ENCODE assay signal across 18 cellular contexts in genomic region chr12:42125372-42125767, GRCh38. TPM values are rescaled to one million over a fixed set of nuclear protein-coding genes. Genes with fewer than 3 reads are reported as not detected.
DNase-seq lines count a peak whose midpoint lies in the region; ATAC-seq and TF ChIP-seq lines count a peak whose summit lies in the region.
"Had no signal": no experiment of that assay in that cellular context is flagged by ENCODE, and none has a peak within 500 bp of the region (broad histone marks: within the 10 kb centered on the region; RNA-seq: fewer than 3 reads in every experiment).

No MANE protein-coding gene starts in this region.

- H3K36me3 Mint-ChIP-seq in effector memory CD8-positive, alpha-beta T cell (ENCODE audit: insufficient read depth), result peaks cover 2% of the 10 kb centered on the region
- H3K36me3 Mint-ChIP-seq in stimulated activated naive B cell treated with anti-CD40 and anti-IgM and Interleukin-4, amounts not matched to agents 10 μg/mL and 1 μg/mL and 100 μg/mL, for 72 hours, result peaks cover 0 to 3% of the 10 kb centered on the region in 2 donors

- no peaks in the 10 kb centered on the region for H3K27me3 Mint-ChIP-seq in effector memory CD8-positive, alpha-beta T cell
- no peaks in the 10 kb centered on the region for H3K27me3 Mint-ChIP-seq in stimulated activated naive B cell treated with anti-CD40 and anti-IgM and Interleukin-4, amounts not matched to agents 10 μg/mL and 1 μg/mL and 100 μg/mL, for 72 hours
- H3K27me3 Mint-ChIP-seq: activated CD8-positive, alpha-beta memory T cell treated with anti-CD3 and anti-CD28 coated beads, Interleukin-2, amount 10 ng/mL, durations not matched to agents 7 days and 5 days; activated naive CD4-positive, alpha-beta T cell treated with anti-CD3 and anti-CD28 coated beads, Interleukin-2, amount 50 U/mL, for 24 hours had no signal

- no peaks in the 10 kb centered on the region for H3K9me3 ChIP-seq in cardiac muscle cell (ENCODE audit: low read depth)
- H3K9me3 ChIP-seq in right cardiac atrium (ENCODE audit: control insufficient read depth, low read length), result no peaks in the 10 kb centered on the region
- H3K9me3 ChIP-seq: SJSA1 had no signal

- no peaks in the 10 kb centered on the region for H3K9me3 Mint-ChIP-seq in effector memory CD8-positive, alpha-beta T cell
- no peaks in the 10 kb centered on the region for H3K9me3 Mint-ChIP-seq in stimulated activated naive B cell treated with anti-CD40 and anti-IgM and Interleukin-4, amounts not matched to agents 10 μg/mL and 1 μg/mL and 100 μg/mL, for 72 hours
- H3K9me3 Mint-ChIP-seq: activated naive CD4-positive, alpha-beta T cell treated with anti-CD3 and anti-CD28 coated beads, Interleukin-2, amount 50 U/mL, for 24 hours had no signal

- H3K4me1 Mint-ChIP-seq in effector memory CD8-positive, alpha-beta T cell (ENCODE audit: low read depth in 2 of 2), result peaks cover 1 to 8% of the 10 kb centered on the region in 2 donors
- H3K4me1 Mint-ChIP-seq in stimulated activated naive B cell treated with anti-CD40 and anti-IgM and Interleukin-4, amounts not matched to agents 10 μg/mL and 1 μg/mL and 100 μg/mL, for 72 hours, result peaks cover 6 to 21% of the 10 kb centered on the region in 2 donors

- no peaks in the 10 kb centered on the region for H3K27me3 ChIP-seq in cardiac muscle cell
- H3K27me3 ChIP-seq in right cardiac atrium (ENCODE audit: control insufficient read depth, insufficient read depth), result no peaks in the 10 kb centered on the region
- H3K27me3 ChIP-seq: SJSA1 had no signal

- no peak for TF ChIP-seq CTCF in cardiac muscle cell (IDR thresholded peaks at IDR 0.05; ENCODE audit: low read depth, low read length)

- 62% methylated on average over 1 of the region's 1 CpG for WGBS in right cardiac atrium

- no peaks in the 10 kb centered on the region for H3K36me3 ChIP-seq in cardiac muscle cell
- H3K36me3 ChIP-seq: SJSA1 had no signal

- no peak overlapping the region for H3K27ac Mint-ChIP-seq in effector memory CD8-positive, alpha-beta T cell
- no peak overlapping the region for H3K27ac Mint-ChIP-seq in stimulated activated naive B cell treated with anti-CD40 and anti-IgM and Interleukin-4, amounts not matched to agents 10 μg/mL and 1 μg/mL and 100 μg/mL, for 72 hours
- H3K27ac Mint-ChIP-seq: activated CD8-positive, alpha-beta memory T cell treated with anti-CD3 and anti-CD28 coated beads, Interleukin-2, amount 10 ng/mL, durations not matched to agents 7 days and 5 days; activated naive CD4-positive, alpha-beta T cell treated with anti-CD3 and anti-CD28 coated beads, Interleukin-2, amount 50 U/mL, for 24 hours had no signal

- DNase-seq in cardiac muscle cell (ENCODE audit: low read depth in 1 of 2, low spot score in 1 of 2), result peak in 1 of 2 donors; percentile 14
- DNase-seq in right cardiac atrium, result no peak
- peak; percentile 11 for DNase-seq in MV-4-11 (lab: John Stamatoyannopoulos, UW)
- DNase-seq in effector memory CD8-positive, alpha-beta T cell, result no peak
- DNase-seq in stimulated activated naive B cell treated with anti-CD40 and anti-IgM and Interleukin-4, amounts not matched to agents 10 μg/mL and 1 μg/mL and 100 μg/mL, for 72 hours, result no peak
- DNase-seq in T-helper 2 cell, result no peak
- DNase-seq in ureter (ENCODE audit: low spot score), result no peak
- DNase-seq: activated CD8-positive, alpha-beta memory T cell treated with anti-CD3 and anti-CD28 coated beads, Interleukin-2, amount 10 ng/mL, durations not matched to agents 7 days and 5 days; effector memory CD4-positive, alpha-beta T cell; foreskin fibroblast; mammary epithelial cell; NCI-H1048; nucleus accumbens; stimulated activated naive CD8-positive, alpha-beta T cell treated with anti-CD3 and anti-CD28 coated beads, Interleukin-15, Interleukin-2, amounts not matched to agents 100 U/mL and 50 U/mL, for 24 hours had no signal

- intact Hi-C loops in right cardiac atrium (cut with DNase I), result loop anchor here in 1 of 4 donors (5.0 kb wide), 1 partner anchor 207 kb away; no protein-coding TSS in a partner anchor

- H3K4me3 ChIP-seq in cardiac muscle cell (no peak overlapping the region), right cardiac atrium (ENCODE audit: low read length) (no peak overlapping the region)
- H3K4me3 ChIP-seq: SJSA1, skin epidermis had no signal

- ATAC-seq in right cardiac atrium (no peak), GM19395 (IDR thresholded peaks at IDR 0.05; ENCODE audit: unreplicated experiment) (no peak)
- peak; percentile 24 for ATAC-seq in effector memory CD8-positive, alpha-beta T cell (replicated peaks)
- ATAC-seq in stimulated activated naive B cell treated with anti-CD40 and anti-IgM and Interleukin-4, amounts not matched to agents 10 μg/mL and 1 μg/mL and 100 μg/mL, for 72 hours (replicated peaks), result peak; percentile 72 to 77
- ATAC-seq: activated CD8-positive, alpha-beta memory T cell treated with anti-CD3 and anti-CD28 coated beads, Interleukin-2, amount 10 ng/mL, durations not matched to agents 7 days and 5 days; stimulated activated naive CD8-positive, alpha-beta T cell treated with anti-CD3 and anti-CD28 coated beads, Interleukin-15, Interleukin-2, amounts not matched to agents 100 U/mL and 50 U/mL, for 24 hours had no signal

- H3K4me1 ChIP-seq in cardiac muscle cell (ENCODE audit: low read depth), result peaks cover 20% of the 10 kb centered on the region
- peaks cover 1% of the 10 kb centered on the region for H3K4me1 ChIP-seq in right cardiac atrium (ENCODE audit: control insufficient read depth, insufficient read depth, low read length)
- H3K4me1 ChIP-seq: SJSA1 had no signal

- H3K27ac ChIP-seq in cardiac muscle cell, result peak overlapping the region; percentile 26
- H3K27ac ChIP-seq in right cardiac atrium (ENCODE audit: low read length), result no peak overlapping the region
- H3K27ac ChIP-seq: SJSA1, skin epidermis had no signal

- no peak overlapping the region for H3K4me3 Mint-ChIP-seq in effector memory CD8-positive, alpha-beta T cell
- H3K4me3 Mint-ChIP-seq in stimulated activated naive B cell treated with anti-CD40 and anti-IgM and Interleukin-4, amounts not matched to agents 10 μg/mL and 1 μg/mL and 100 μg/mL, for 72 hours, result no peak overlapping the region
- H3K4me3 Mint-ChIP-seq: activated CD8-positive, alpha-beta memory T cell treated with anti-CD3 and anti-CD28 coated beads, Interleukin-2, amount 10 ng/mL, durations not matched to agents 7 days and 5 days; activated naive CD4-positive, alpha-beta T cell treated with anti-CD3 and anti-CD28 coated beads, Interleukin-2, amount 50 U/mL, for 24 hours had no signal

RNA-seq across cellular contexts. Expression of gene GXYLT1, which starts 19.3 kb away (rescaled TPM):
- total RNA-seq in cardiac muscle cell (9.4 and 15.6 TPM in 2 replicates), right cardiac atrium (1 to 10 TPM; 5.7 to 8.2 (median 6.2) TPM), ureter (10.0 TPM)
- polyA plus RNA-seq in cardiac muscle cell (6.9 and 8.7 TPM in 2 replicates), right cardiac atrium (2.0 TPM)

Comparison
In these comparisons a context has a peak if more than half of its experiments do, and no peak if none do; other contexts are left out.
1. ATAC-seq: peak in effector memory CD8-positive, alpha-beta T cell (single experiment) and stimulated activated naive B cell treated with anti-CD40 and anti-IgM and Interleukin-4, amounts not matched to agents 10 μg/mL and 1 μg/mL and 100 μg/mL, for 72 hours (2 of 2); none in right cardiac atrium (0 of 2) and GM19395 (single experiment).